2 cellular contexts compared by ENCODE assay signal in the genomic region with DNA sequence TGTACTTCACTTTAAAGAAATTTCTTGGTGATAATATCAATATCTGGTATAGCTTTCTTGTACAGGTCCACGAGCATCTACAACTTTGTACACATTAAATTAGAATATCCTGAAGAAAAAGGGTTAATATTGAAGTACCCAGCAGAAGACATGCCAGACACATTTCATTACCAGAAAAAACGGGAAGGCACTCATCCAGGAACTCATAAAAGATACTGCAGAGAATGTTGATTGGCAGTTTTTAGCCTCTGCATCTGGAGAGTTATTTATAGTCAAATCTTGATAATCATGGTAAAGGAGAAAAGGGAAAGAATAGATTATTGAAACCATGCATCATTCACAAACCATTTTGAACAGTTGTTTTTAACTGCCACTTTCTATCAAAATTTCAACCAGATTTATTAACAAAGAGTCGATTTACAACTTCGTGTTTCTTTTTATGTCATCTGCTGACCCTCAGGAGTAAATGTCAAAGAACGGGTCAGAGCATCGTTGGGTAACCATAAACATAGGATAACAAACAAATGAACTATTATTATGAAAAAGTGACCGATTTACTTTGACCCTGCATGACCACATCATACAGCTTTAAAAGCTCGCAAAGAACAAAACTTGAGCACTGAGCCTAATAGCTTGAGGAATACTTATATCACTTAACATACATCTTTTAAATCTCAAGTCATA.
TF ChIP-seq lines count a peak whose summit lies in the region.

No MANE protein-coding gene starts in this region.

TF ChIP-seq in IMR-90, 13 proteins besides CTCF, POLR2A, EP300 and RAD21:
- no peak for TF ChIP-seq NFE2L2 (IDR thresholded peaks at IDR 0.05; ENCODE audit: low read depth, low read length)
- TF ChIP-seq, protein P1, sequence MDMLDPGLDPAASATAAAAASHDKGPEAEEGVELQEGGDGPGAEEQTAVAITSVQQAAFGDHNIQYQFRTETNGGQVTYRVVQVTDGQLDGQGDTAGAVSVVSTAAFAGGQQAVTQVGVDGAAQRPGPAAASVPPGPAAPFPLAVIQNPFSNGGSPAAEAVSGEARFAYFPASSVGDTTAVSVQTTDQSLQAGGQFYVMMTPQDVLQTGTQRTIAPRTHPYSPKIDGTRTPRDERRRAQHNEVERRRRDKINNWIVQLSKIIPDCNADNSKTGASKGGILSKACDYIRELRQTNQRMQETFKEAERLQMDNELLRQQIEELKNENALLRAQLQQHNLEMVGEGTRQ (IDR thresholded peaks at IDR 0.05; ENCODE audit: low read depth, low read length), result no peak
- no peak for TF ChIP-seq CHD1 (IDR thresholded peaks at IDR 0.05; ENCODE audit: low read depth, low read length)
- no peak for TF ChIP-seq MAZ (IDR thresholded peaks at IDR 0.05; ENCODE audit: borderline replicate concordance, low read depth, low read length)
- no peak for TF ChIP-seq MXI1 (IDR thresholded peaks at IDR 0.05; ENCODE audit: borderline replicate concordance, low read depth, low read length)
- TF ChIP-seq, protein P2, sequence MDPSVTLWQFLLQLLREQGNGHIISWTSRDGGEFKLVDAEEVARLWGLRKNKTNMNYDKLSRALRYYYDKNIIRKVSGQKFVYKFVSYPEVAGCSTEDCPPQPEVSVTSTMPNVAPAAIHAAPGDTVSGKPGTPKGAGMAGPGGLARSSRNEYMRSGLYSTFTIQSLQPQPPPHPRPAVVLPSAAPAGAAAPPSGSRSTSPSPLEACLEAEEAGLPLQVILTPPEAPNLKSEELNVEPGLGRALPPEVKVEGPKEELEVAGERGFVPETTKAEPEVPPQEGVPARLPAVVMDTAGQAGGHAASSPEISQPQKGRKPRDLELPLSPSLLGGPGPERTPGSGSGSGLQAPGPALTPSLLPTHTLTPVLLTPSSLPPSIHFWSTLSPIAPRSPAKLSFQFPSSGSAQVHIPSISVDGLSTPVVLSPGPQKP (IDR thresholded peaks at IDR 0.05; ENCODE audit: borderline replicate concordance, low read depth, low read length), result no peak
- TF ChIP-seq RFX5 (IDR thresholded peaks at IDR 0.05; ENCODE audit: low read depth, low read length), result no peak
- no peak for TF ChIP-seq SMC3 (IDR thresholded peaks at IDR 0.05; ENCODE audit: low read depth, low read length)
- no peak for TF ChIP-seq FOS (IDR thresholded peaks at IDR 0.05; ENCODE audit: low read depth, low read length)

TF ChIP-seq in GM23338, 12 proteins besides CTCF, POLR2A, EP300 and RAD21 (continued from another document):
- TF ChIP-seq, protein P3, sequence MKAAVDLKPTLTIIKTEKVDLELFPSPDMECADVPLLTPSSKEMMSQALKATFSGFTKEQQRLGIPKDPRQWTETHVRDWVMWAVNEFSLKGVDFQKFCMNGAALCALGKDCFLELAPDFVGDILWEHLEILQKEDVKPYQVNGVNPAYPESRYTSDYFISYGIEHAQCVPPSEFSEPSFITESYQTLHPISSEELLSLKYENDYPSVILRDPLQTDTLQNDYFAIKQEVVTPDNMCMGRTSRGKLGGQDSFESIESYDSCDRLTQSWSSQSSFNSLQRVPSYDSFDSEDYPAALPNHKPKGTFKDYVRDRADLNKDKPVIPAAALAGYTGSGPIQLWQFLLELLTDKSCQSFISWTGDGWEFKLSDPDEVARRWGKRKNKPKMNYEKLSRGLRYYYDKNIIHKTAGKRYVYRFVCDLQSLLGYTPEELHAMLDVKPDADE (IDR thresholded peaks at IDR 0.05), result no peak
- TF ChIP-seq STAT1 (IDR thresholded peaks at IDR 0.05; ENCODE audit: unreplicated experiment), result no peak
- TF ChIP-seq, protein P4, sequence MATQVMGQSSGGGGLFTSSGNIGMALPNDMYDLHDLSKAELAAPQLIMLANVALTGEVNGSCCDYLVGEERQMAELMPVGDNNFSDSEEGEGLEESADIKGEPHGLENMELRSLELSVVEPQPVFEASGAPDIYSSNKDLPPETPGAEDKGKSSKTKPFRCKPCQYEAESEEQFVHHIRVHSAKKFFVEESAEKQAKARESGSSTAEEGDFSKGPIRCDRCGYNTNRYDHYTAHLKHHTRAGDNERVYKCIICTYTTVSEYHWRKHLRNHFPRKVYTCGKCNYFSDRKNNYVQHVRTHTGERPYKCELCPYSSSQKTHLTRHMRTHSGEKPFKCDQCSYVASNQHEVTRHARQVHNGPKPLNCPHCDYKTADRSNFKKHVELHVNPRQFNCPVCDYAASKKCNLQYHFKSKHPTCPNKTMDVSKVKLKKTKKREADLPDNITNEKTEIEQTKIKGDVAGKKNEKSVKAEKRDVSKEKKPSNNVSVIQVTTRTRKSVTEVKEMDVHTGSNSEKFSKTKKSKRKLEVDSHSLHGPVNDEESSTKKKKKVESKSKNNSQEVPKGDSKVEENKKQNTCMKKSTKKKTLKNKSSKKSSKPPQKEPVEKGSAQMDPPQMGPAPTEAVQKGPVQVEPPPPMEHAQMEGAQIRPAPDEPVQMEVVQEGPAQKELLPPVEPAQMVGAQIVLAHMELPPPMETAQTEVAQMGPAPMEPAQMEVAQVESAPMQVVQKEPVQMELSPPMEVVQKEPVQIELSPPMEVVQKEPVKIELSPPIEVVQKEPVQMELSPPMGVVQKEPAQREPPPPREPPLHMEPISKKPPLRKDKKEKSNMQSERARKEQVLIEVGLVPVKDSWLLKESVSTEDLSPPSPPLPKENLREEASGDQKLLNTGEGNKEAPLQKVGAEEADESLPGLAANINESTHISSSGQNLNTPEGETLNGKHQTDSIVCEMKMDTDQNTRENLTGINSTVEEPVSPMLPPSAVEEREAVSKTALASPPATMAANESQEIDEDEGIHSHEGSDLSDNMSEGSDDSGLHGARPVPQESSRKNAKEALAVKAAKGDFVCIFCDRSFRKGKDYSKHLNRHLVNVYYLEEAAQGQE (IDR thresholded peaks at IDR 0.05; ENCODE audit: unreplicated experiment), result no peak
- TF ChIP-seq ZNF114 (CRISPR knock-in tag; IDR thresholded peaks at IDR 0.05), result no peak
- no peak for TF ChIP-seq EZH2phosphoT487 (IDR thresholded peaks at IDR 0.05; ENCODE audit: unreplicated experiment)
- no peak for TF ChIP-seq EZH2 (IDR thresholded peaks at IDR 0.05; ENCODE audit: low read depth, unreplicated experiment)
- TF ChIP-seq, protein P5, sequence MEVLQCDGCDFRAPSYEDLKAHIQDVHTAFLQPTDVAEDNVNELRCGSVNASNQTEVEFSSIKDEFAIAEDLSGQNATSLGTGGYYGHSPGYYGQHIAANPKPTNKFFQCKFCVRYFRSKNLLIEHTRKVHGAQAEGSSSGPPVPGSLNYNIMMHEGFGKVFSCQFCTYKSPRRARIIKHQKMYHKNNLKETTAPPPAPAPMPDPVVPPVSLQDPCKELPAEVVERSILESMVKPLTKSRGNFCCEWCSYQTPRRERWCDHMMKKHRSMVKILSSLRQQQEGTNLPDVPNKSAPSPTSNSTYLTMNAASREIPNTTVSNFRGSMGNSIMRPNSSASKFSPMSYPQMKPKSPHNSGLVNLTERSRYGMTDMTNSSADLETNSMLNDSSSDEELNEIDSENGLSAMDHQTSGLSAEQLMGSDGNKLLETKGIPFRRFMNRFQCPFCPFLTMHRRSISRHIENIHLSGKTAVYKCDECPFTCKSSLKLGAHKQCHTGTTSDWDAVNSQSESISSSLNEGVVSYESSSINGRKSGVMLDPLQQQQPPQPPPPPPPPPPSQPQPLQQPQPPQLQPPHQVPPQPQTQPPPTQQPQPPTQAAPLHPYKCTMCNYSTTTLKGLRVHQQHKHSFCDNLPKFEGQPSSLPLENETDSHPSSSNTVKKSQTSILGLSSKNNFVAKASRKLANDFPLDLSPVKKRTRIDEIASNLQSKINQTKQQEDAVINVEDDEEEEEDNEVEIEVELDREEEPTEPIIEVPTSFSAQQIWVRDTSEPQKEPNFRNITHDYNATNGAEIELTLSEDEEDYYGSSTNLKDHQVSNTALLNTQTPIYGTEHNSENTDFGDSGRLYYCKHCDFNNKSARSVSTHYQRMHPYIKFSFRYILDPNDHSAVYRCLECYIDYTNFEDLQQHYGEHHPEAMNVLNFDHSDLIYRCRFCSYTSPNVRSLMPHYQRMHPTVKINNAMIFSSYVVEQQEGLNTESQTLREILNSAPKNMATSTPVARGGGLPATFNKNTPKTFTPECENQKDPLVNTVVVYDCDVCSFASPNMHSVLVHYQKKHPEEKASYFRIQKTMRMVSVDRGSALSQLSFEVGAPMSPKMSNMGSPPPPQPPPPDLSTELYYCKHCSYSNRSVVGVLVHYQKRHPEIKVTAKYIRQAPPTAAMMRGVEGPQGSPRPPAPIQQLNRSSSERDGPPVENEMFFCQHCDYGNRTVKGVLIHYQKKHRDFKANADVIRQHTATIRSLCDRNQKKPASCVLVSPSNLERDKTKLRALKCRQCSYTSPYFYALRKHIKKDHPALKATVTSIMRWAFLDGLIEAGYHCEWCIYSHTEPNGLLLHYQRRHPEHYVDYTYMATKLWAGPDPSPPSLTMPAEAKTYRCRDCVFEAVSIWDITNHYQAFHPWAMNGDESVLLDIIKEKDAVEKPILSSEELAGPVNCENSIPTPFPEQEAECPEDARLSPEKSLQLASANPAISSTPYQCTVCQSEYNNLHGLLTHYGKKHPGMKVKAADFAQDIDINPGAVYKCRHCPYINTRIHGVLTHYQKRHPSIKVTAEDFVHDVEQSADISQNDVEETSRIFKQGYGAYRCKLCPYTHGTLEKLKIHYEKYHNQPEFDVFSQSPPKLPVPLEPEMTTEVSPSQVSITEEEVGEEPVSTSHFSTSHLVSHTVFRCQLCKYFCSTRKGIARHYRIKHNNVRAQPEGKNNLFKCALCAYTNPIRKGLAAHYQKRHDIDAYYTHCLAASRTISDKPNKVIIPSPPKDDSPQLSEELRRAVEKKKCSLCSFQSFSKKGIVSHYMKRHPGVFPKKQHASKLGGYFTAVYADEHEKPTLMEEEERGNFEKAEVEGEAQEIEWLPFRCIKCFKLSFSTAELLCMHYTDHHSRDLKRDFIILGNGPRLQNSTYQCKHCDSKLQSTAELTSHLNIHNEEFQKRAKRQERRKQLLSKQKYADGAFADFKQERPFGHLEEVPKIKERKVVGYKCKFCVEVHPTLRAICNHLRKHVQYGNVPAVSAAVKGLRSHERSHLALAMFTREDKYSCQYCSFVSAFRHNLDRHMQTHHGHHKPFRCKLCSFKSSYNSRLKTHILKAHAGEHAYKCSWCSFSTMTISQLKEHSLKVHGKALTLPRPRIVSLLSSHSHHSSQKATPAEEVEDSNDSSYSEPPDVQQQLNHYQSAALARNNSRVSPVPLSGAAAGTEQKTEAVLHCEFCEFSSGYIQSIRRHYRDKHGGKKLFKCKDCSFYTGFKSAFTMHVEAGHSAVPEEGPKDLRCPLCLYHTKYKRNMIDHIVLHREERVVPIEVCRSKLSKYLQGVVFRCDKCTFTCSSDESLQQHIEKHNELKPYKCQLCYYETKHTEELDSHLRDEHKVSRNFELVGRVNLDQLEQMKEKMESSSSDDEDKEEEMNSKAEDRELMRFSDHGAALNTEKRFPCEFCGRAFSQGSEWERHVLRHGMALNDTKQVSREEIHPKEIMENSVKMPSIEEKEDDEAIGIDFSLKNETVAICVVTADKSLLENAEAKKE (CRISPR knock-in tag; IDR thresholded peaks at IDR 0.05), result no peak
- no peak for TF ChIP-seq JUNB (IDR thresholded peaks at IDR 0.05; ENCODE audit: unreplicated experiment)
- no peak for TF ChIP-seq NANOG (IDR thresholded peaks at IDR 0.05; ENCODE audit: borderline replicate concordance)
- TF ChIP-seq POLR2AphosphoS5 (IDR thresholded peaks at IDR 0.05; ENCODE audit: low read depth), result no peak
- TF ChIP-seq ZNF331 (CRISPR knock-in tag; IDR thresholded peaks at IDR 0.05; ENCODE audit: low read depth), result no peak
